9 cellular contexts compared by ENCODE assay signal in the genomic region with DNA sequence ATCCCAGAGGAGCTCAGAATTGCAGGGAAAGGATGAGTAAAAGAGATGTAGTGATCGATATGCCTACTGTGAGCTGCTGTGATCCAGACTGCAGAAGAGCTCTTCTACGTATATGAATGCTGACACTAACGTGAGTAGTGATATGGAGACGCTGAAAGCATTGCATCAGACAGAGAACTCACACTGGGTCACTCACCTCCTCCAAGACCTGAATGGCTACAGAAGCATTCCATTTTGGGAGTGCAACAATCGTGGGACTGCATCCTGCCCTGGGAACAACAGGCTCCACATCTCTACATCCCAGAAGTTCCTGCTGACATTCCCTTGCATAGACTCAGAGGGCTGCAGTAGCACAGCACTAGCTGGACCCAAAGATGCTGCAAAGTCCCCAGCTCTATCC.
"Had no signal": no experiment of that assay in that cellular context is flagged by ENCODE, and none has a peak within 500 bp of the region (broad histone marks: within the 10 kb centered on the region; RNA-seq: fewer than 3 reads in every experiment).

No MANE protein-coding gene starts in this region.

- ATAC-seq: GM23338, HCT116 had no signal

- DNase-seq: H7, IMR-90, Karpas-422, KBM-7 had no signal

- H3K4me1 ChIP-seq: HAP-1 had no signal

- H3K4me2 ChIP-seq: GM23338, KMS-11 had no signal

- H3K4me3 ChIP-seq: GM23338, HAP-1 had no signal

- H3K9ac ChIP-seq: KMS-11 had no signal

- H3K27ac ChIP-seq: KMS-11 had no signal

- H2AFZ ChIP-seq: GM23338 had no signal

- H3K9me3 ChIP-seq: HAP-1 had no signal

- H3K36me3 ChIP-seq: HAP-1 had no signal

- FAIRE-seq: HTR-8/SVneo had no signal
